Comparison of ENCODE assay signal across 31 cellular contexts in genomic region chr7:57178768-57179139, GRCh38. TPM values are rescaled to one million over a fixed set of nuclear protein-coding genes. Genes with fewer than 3 reads are reported as not detected.
"Had no signal": no experiment of that assay in that cellular context is flagged by ENCODE, and none has a peak within 500 bp of the region (broad histone marks: within the 10 kb centered on the region; RNA-seq: fewer than 3 reads in every experiment).

No MANE protein-coding gene starts in this region.

- H3K4me3 ChIP-seq: neural progenitor cell, pancreas, psoas muscle, right lobe of liver, skin epidermis, smooth muscle cell, stomach, suprapubic skin, testis, tibial artery, transverse colon, uterus had no signal

- H3K27me3 ChIP-seq: neural progenitor cell, pancreas, right lobe of liver, stomach, suprapubic skin, testis, tibial artery, transverse colon, uterus had no signal

- H3K9ac ChIP-seq: neural progenitor cell had no signal

- H3K9me3 ChIP-seq: pancreas, right lobe of liver, testis, uterus had no signal

- H3K4me3 Mint-ChIP-seq: naive thymus-derived CD4-positive, alpha-beta T cell; natural killer cell; nephron; neural progenitor cell; stimulated activated effector memory CD8-positive, alpha-beta T cell treated with anti-CD3 and anti-CD28 coated beads, Interleukin-12 subunit alpha, Interleukin-12 subunit beta, amount 100 ng/mL, for 72 hours; stimulated activated naive B cell treated with anti-CD40 and anti-IgM and Interleukin-4, amounts not matched to agents 10 μg/mL and 1 μg/mL and 100 μg/mL, for 72 hours; stimulated activated naive CD8-positive, alpha-beta T cell treated with anti-CD3 and anti-CD28 coated beads, Interleukin-15, Interleukin-2, amounts not matched to agents 100 ng/mL and 50 ng/mL, for 24 hours; type B pancreatic cell had no signal

- ATAC-seq: naive thymus-derived CD4-positive, alpha-beta T cell; natural killer cell; pancreas; psoas muscle; right cardiac atrium; right lobe of liver; stimulated activated effector memory CD8-positive, alpha-beta T cell treated with anti-CD3 and anti-CD28 coated beads, Interleukin-12 subunit alpha, Interleukin-12 subunit beta, amount 100 ng/mL, for 72 hours; stimulated activated naive B cell treated with anti-CD40 and anti-IgM and Interleukin-4, amounts not matched to agents 10 μg/mL and 1 μg/mL and 100 μg/mL, for 72 hours had no signal

- H3K36me3 Mint-ChIP-seq: natural killer cell; neural progenitor cell; stimulated activated effector memory CD8-positive, alpha-beta T cell treated with anti-CD3 and anti-CD28 coated beads, Interleukin-12 subunit alpha, Interleukin-12 subunit beta, amount 100 ng/mL, for 72 hours; type B pancreatic cell had no signal

- H3K36me3 ChIP-seq: neural progenitor cell, pancreas, right lobe of liver, stomach, suprapubic skin, tibial artery, transverse colon, uterus had no signal

- H3K4me1 ChIP-seq: neural progenitor cell, pancreas, psoas muscle, right lobe of liver, stomach, suprapubic skin, testis, tibial artery, transverse colon, uterus had no signal

- H3K4me1 Mint-ChIP-seq: naive thymus-derived CD4-positive, alpha-beta T cell; natural killer cell; nephron; neural progenitor cell; stimulated activated effector memory CD8-positive, alpha-beta T cell treated with anti-CD3 and anti-CD28 coated beads, Interleukin-12 subunit alpha, Interleukin-12 subunit beta, amount 100 ng/mL, for 72 hours; stimulated activated naive B cell treated with anti-CD40 and anti-IgM and Interleukin-4, amounts not matched to agents 10 μg/mL and 1 μg/mL and 100 μg/mL, for 72 hours had no signal

- H3K27me3 Mint-ChIP-seq: naive thymus-derived CD4-positive, alpha-beta T cell; progenitor cell of endocrine pancreas; stimulated activated naive B cell treated with anti-CD40 and anti-IgM and Interleukin-4, amounts not matched to agents 10 μg/mL and 1 μg/mL and 100 μg/mL, for 72 hours; stimulated activated naive CD8-positive, alpha-beta T cell treated with anti-CD3 and anti-CD28 coated beads, Interleukin-15, Interleukin-2, amounts not matched to agents 100 ng/mL and 50 ng/mL, for 24 hours; type B pancreatic cell had no signal

- DNase-seq: naive thymus-derived CD4-positive, alpha-beta T cell; natural killer cell; occipital lobe; psoas muscle; right cardiac atrium; right lobe of liver; stimulated activated CD4-positive, alpha-beta T cell treated with anti-CD3 and anti-CD28 coated beads, Interleukin-15, amount 100 ng/mL, for 24 hours; stimulated activated CD4-positive, alpha-beta T cell treated with anti-CD3 and anti-CD28 coated beads, Interleukin-2, amount 100 ng/mL, for 24 hours; stimulated activated CD4-positive, alpha-beta T cell treated with anti-CD3 and anti-CD28 coated beads, Interleukin-2, amount 100 ng/mL, for 48 hours; stimulated activated CD4-positive, alpha-beta T cell treated with anti-CD3 and anti-CD28 coated beads, Interleukin-4, amount 100 ng/mL, for 24 hours; stimulated activated naive B cell treated with anti-CD40 and anti-IgM and Interleukin-4, amounts not matched to agents 10 μg/mL and 1 μg/mL and 100 μg/mL, for 72 hours; stimulated activated naive CD4-positive, alpha-beta T cell treated with Interleukin-2 at 50 U/mL for 16 hours; stomach; substantia nigra; testis; tibial artery; transverse colon; uterus had no signal

- H3K27ac Mint-ChIP-seq: naive thymus-derived CD4-positive, alpha-beta T cell; natural killer cell; nephron; neural progenitor cell; progenitor cell of endocrine pancreas; stimulated activated effector memory CD8-positive, alpha-beta T cell treated with anti-CD3 and anti-CD28 coated beads, Interleukin-12 subunit alpha, Interleukin-12 subunit beta, amount 100 ng/mL, for 72 hours; stimulated activated naive B cell treated with anti-CD40 and anti-IgM and Interleukin-4, amounts not matched to agents 10 μg/mL and 1 μg/mL and 100 μg/mL, for 72 hours; stimulated activated naive CD8-positive, alpha-beta T cell treated with anti-CD3 and anti-CD28 coated beads, Interleukin-15, Interleukin-2, amounts not matched to agents 100 ng/mL and 50 ng/mL, for 24 hours; type B pancreatic cell had no signal

- H3K27ac ChIP-seq: neural progenitor cell, pancreas, psoas muscle, right lobe of liver, skin epidermis, stomach, suprapubic skin, testis, tibial artery, transverse colon, uterus had no signal

RNA-seq across cellular contexts. Expression of gene ZNF479, which starts 46.5 kb away (rescaled TPM):
- total RNA-seq: naive thymus-derived CD4-positive, alpha-beta T cell; natural killer cell; occipital lobe; osteoblast; pancreas; progenitor cell of endocrine pancreas; psoas muscle; renal cortical epithelial cell; right cardiac atrium; right lobe of liver; smooth muscle cell; stomach; suprapubic skin; transverse colon; urinary bladder; uterus had no signal
